Comparison of ENCODE assay signal across 10 cellular contexts in the genomic region with DNA sequence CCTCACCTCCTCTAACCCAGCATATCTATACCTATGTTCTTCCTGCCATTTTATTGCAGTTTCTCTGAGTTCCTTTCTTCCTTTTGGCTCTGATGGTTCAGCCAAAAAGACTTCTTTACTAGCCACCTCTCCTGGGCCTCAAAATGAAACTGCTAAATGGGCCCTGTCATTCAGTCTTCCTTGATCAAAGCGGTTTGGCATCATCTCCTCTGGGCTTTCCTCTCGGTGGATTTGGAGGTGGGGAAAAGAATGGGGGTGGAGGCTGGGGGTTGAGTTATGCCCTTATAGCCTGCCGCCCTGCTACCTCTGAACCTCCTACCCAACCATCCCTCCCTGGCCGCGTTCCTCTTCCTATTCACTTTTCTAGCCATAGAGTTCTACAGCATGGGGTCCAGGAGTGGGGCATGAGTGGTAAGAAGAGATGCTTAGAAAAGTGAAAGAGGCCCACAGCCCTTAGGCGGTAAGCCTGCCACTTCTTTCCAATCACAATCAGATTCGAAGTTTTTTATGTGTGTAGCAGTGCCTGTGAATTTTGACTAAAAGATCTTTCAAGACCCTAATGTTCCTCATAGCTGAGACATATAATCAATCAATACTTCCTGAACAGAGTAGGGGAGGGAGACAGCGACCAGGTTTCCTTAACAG. TPM values are rescaled to one million over a fixed set of nuclear protein-coding genes. Genes with fewer than 3 reads are reported as not detected.
A peak's percentile ranks its signal among the peaks of the same experiment; 100 is the strongest.
DNase-seq lines count a peak whose midpoint lies in the region; ATAC-seq and TF ChIP-seq lines count a peak whose summit lies in the region.
"Had no signal": no experiment of that assay in that cellular context is flagged by ENCODE, and none has a peak within 500 bp of the region (broad histone marks: within the 10 kb centered on the region; RNA-seq: fewer than 3 reads in every experiment).

No MANE protein-coding gene starts in this region.

- DNase-seq in GM23338 (ENCODE audit: low spot score) (no peak), WTC11 (ENCODE audit: low spot score) (no peak), glomerular visceral epithelial cell (ENCODE audit: extremely low spot score) (peak; percentile 72), gastrocnemius medialis (no peak), NCI-H1417 treated with DMSO at 0.1 percent for 48 hours (lab: John Stamatoyannopoulos, UW) (no peak), cerebellar cortex (ENCODE audit: low spot score) (no peak), GM10248 (ENCODE audit: extremely low spot score) (no peak)
- DNase-seq: activated effector memory CD4-positive, alpha-beta T cell treated with Interleukin-2 at 50 U/mL for 16 hours; NCI-H2081 treated with DMSO at 0.1 percent for 48 hours had no signal

- peaks cover 17% of the 10 kb centered on the region for H3K27me3 Mint-ChIP-seq in GM23338 (ENCODE audit: insufficient read depth, low read depth, poor library complexity)
- no peaks in the 10 kb centered on the region; the same call in none of the 2 replicates for H3K27me3 Mint-ChIP-seq in WTC11 (ENCODE audit: low read depth)

- intact Hi-C loops in gastrocnemius medialis (cut with DNase I; ENCODE audit: low total_unique reads) = loop anchor here (10.0 kb wide), 1 partner anchor 205 kb away; the partner anchor contains the start of gene SLC7A8

- peaks cover 19% of the 10 kb centered on the region for H3K27me3 ChIP-seq in GM23338 (ENCODE audit: insufficient read depth)
- H3K27me3 ChIP-seq in gastrocnemius medialis = peaks cover 26 to 32% (median 32%) of the 10 kb centered on the region in 3 donors

- H3K36me3 Mint-ChIP-seq in GM23338 (ENCODE audit: low read depth) (peaks cover 52% of the 10 kb centered on the region), WTC11 (peaks cover 35% of the 10 kb centered on the region)

- H3K27ac ChIP-seq in GM23338 (ENCODE audit: low read depth) (0 out of 2 replicates have a peak overlapping the region, but pooled peaks have one; percentile 81), gastrocnemius medialis (peak overlapping the region in 2 of 4 donors; percentile 35 to 45)

- peaks cover 32% of the 10 kb centered on the region for H3F3A ChIP-seq in GM23338 (replicated peaks; ENCODE audit: low read depth)

- in situ Hi-C loops in gastrocnemius medialis (cut with MboI; ENCODE audit: low sequenced_read_pairs in 4 of 4) = no loop called here

- H3K9me2 ChIP-seq in GM23338 (ENCODE audit: insufficient read depth) = no peaks in the 10 kb centered on the region

- POLR2A ChIA-PET in WTC11 (lab: Charles Lee) = interaction anchor here (0.8 kb wide), 1 partner anchor 78 kb away, joined by 3 read pairs; no protein-coding TSS in a partner anchor
- POLR2A ChIA-PET in GM10248 (lab: Yijun Ruan, JAX) = no interaction called here

- TF ChIP-seq CTCF in GM23338 (conservative IDR thresholded peaks at IDR 0.05; ENCODE audit: low read depth in 2 of 2) (no peak), WTC11 (IDR thresholded peaks at IDR 0.05) (no peak), gastrocnemius medialis (IDR thresholded peaks at IDR 0.05 in 4 of 5, conservative IDR thresholded peaks at IDR 0.05 in 1 of 5) (no peak), GM10248 (IDR thresholded peaks at IDR 0.05; ENCODE audit: control extremely low read depth, extremely low read depth, low read depth, missing control alignments) (no peak)

- no peak overlapping the region for H2AFZ ChIP-seq in GM23338

- H4K20me1 ChIP-seq in GM23338 (replicated peaks; ENCODE audit: insufficient read depth) = no peaks in the 10 kb centered on the region; the same call in 1 of the 2 replicates

- H3K4me1 ChIP-seq in GM23338 (ENCODE audit: insufficient read depth) (peaks cover 41% of the 10 kb centered on the region), gastrocnemius medialis (peaks cover 3 to 21% of the 10 kb centered on the region in 2 donors)

- no peak for TF ChIP-seq POLR2A in gastrocnemius medialis (IDR thresholded peaks at IDR 0.05)

- no peaks in the 10 kb centered on the region for H3K9me3 ChIP-seq in gastrocnemius medialis

- H3K4me3 Mint-ChIP-seq in GM23338 (peak overlapping the region; percentile 69), WTC11 (peak overlapping the region; percentile 71)

- H3K27ac Mint-ChIP-seq in GM23338 (no peak overlapping the region), WTC11 (peak overlapping the region; percentile 76; the same call in 1 of the 2 replicates)

- CTCF ChIA-PET in WTC11 (lab: Charles Lee) = interaction anchor here (0.9 to 3.7 kb wide), 2 partner anchors 50 to 77 kb away, joined by 3 to 50 read pairs; partner anchors contain the start of gene CDH24
- CTCF ChIA-PET in GM10248 (lab: Yijun Ruan, JAX) = interaction anchor here (1.2 kb wide), 1 partner anchor 58 kb away, joined by 3 read pairs; no protein-coding TSS in a partner anchor

- H3K36me3 ChIP-seq in GM23338 (ENCODE audit: insufficient read depth) (peaks cover 16% of the 10 kb centered on the region; the same call in 1 of the 2 replicates), gastrocnemius medialis (no peaks in the 10 kb centered on the region)

- ATAC-seq in GM23338 (no peak), WTC11 (no peak), gastrocnemius medialis (no peak), HG02798 (IDR thresholded peaks at IDR 0.05; ENCODE audit: poor library complexity, unreplicated experiment) (no peak)

- H3K4me1 Mint-ChIP-seq in GM23338 (peaks cover 48% of the 10 kb centered on the region), WTC11 (peaks cover 47% of the 10 kb centered on the region)

- H3K4me3 ChIP-seq in GM23338 = peak overlapping the region; percentile 70
- H3K4me3 ChIP-seq in gastrocnemius medialis = peak overlapping the region in 3 of 4 donors; percentile 10 to 83 (median 70)

- peak overlapping the region; percentile 92 for H3K4me2 ChIP-seq in GM23338

- H3K79me2 ChIP-seq in GM23338 (replicated peaks; ENCODE audit: insufficient read depth) = peaks cover 47% of the 10 kb centered on the region

- H3K9me3 Mint-ChIP-seq in GM23338 (peaks cover 10% of the 10 kb centered on the region; the same call in 2 of the 3 replicates), WTC11 (peaks cover 5% of the 10 kb centered on the region)

TF ChIP-seq in GM23338, 12 proteins besides CTCF, POLR2A, EP300 and RAD21 (continues in another document):
- TF ChIP-seq POLR2AphosphoS5 (IDR thresholded peaks at IDR 0.05; ENCODE audit: low read depth) (no peak), NANOG (IDR thresholded peaks at IDR 0.05; ENCODE audit: borderline replicate concordance) (no peak)

TF ChIP-seq in WTC11, 78 proteins besides CTCF, POLR2A, EP300 and RAD21 (continues in another document):
- no peak for TF ChIP-seq E2F1 (CRISPR knock-in tag; IDR thresholded peaks at IDR 0.05)
- TF ChIP-seq, protein P1, sequence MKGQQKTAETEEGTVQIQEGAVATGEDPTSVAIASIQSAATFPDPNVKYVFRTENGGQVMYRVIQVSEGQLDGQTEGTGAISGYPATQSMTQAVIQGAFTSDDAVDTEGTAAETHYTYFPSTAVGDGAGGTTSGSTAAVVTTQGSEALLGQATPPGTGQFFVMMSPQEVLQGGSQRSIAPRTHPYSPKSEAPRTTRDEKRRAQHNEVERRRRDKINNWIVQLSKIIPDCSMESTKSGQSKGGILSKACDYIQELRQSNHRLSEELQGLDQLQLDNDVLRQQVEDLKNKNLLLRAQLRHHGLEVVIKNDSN (CRISPR knock-in tag; IDR thresholded peaks at IDR 0.05) = no peak

RNA-seq across cellular contexts. Expression of gene AJUBA, which starts 2.5 kb away (rescaled TPM):
- total RNA-seq in GM23338 (2014; rRNA removed; shearing (Covaris generic)) = 45.8 and 55.9 TPM in 2 replicates
- polyA plus RNA-seq in GM23338 (2016; fragmentation: Nextera tagmentation; extraction: Ambion mirVana) = 11.8 and 12.5 TPM in 2 replicates
- total RNA-seq in WTC11 (2021) = 28.8 to 35.8 TPM (median 33.8 TPM) in 3 replicates
- 1 to 10 TPM in 2 of 4 donors, under 1 TPM in 2; 0.46 to 5.0 (median 1.9) TPM for total RNA-seq in gastrocnemius medialis

RNA-seq across cellular contexts. Expression of gene HAUS4, which starts 23.0 kb away (rescaled TPM):
- 60.4 and 85.3 TPM in 2 replicates for total RNA-seq in GM23338 (2014; rRNA removed; shearing (Covaris generic))
- 20.8 and 24.6 TPM in 2 replicates for polyA plus RNA-seq in GM23338 (2016; fragmentation: Nextera tagmentation; extraction: Ambion mirVana)
- total RNA-seq in WTC11 (2021) (52.4 to 57.6 TPM (median 53.5 TPM) in 3 replicates), gastrocnemius medialis (10 to 100 TPM; 12.9 to 34.6 (median 17.1) TPM)

RNA-seq across cellular contexts. Expression of gene C14orf93, which starts 30.1 kb away (rescaled TPM):
- total RNA-seq in GM23338 (2014; rRNA removed; shearing (Covaris generic)) = 11.7 and 12.4 TPM in 2 replicates
- polyA plus RNA-seq in GM23338 (2016; fragmentation: Nextera tagmentation; extraction: Ambion mirVana) = 3.5 and 4.1 TPM in 2 replicates
- total RNA-seq in WTC11 (2021) = 8.1 to 12.8 TPM (median 11.9 TPM) in 3 replicates
- 10 to 100 TPM in 1 of 4 donors, 1 to 10 TPM in 3; 3.7 to 16.2 (median 6.7) TPM for total RNA-seq in gastrocnemius medialis

RNA-seq across cellular contexts. Expression of gene PRMT5, which starts 50.7 kb away (rescaled TPM):
- total RNA-seq in GM23338 (2014; rRNA removed; shearing (Covaris generic)) = 123 and 124 TPM in 2 replicates
- 68.8 and 74.5 TPM in 2 replicates for polyA plus RNA-seq in GM23338 (2016; fragmentation: Nextera tagmentation; extraction: Ambion mirVana)
- total RNA-seq in WTC11 (2021) = 119 to 124 TPM (median 123 TPM) in 3 replicates
- 10 to 100 TPM; 67.2 to 83.2 (median 78.6) TPM for total RNA-seq in gastrocnemius medialis

RNA-seq across cellular contexts. Expression of gene PSMB5, which starts 54.8 kb away (rescaled TPM):
- 229 and 265 TPM in 2 replicates for total RNA-seq in GM23338 (2014; rRNA removed; shearing (Covaris generic))
- polyA plus RNA-seq in GM23338 (2016; fragmentation: Nextera tagmentation; extraction: Ambion mirVana) = 341 and 367 TPM in 2 replicates
- total RNA-seq in WTC11 (2021) (200 to 224 TPM (median 203 TPM) in 3 replicates), gastrocnemius medialis (100 to 1,000 TPM; 304 to 543 (median 486) TPM)
